Comparison of ENCODE assay signal across 12 cellular contexts in genomic region chr15:35243758-35244157, GRCh38.
"Had no signal": no experiment of that assay in that cellular context is flagged by ENCODE, and none has a peak within 500 bp of the region (broad histone marks: within the 10 kb centered on the region; RNA-seq: fewer than 3 reads in every experiment).

No MANE protein-coding gene starts in this region.

- H3K4me3 ChIP-seq: dorsolateral prefrontal cortex, left lung, prostate gland, skin epidermis, suprapubic skin had no signal

- DNase-seq: activated CD4-positive, alpha-beta T cell treated with anti-CD3 and anti-CD28 coated beads for 36 hours; activated CD4-positive, alpha-beta T cell treated with anti-CD3 and anti-CD28 coated beads, Interleukin-2, amount 50 U/mL, for 48 hours; activated naive CD8-positive, alpha-beta T cell treated with anti-CD3 and anti-CD28 coated beads for 36 hours; activated T-cell treated with anti-CD3 and anti-CD28 coated beads for 4 hours; amygdala; dorsolateral prefrontal cortex; left lung; right cardiac atrium; trophoblast cell had no signal
